Comparison of ENCODE assay signal across 9 cellular contexts in genomic region chr9:78028926-78029325, GRCh38. TPM values are rescaled to one million over a fixed set of nuclear protein-coding genes. Genes with fewer than 3 reads are reported as not detected.
DNase-seq lines count a peak whose midpoint lies in the region; ATAC-seq, FAIRE-seq and TF ChIP-seq lines count a peak whose summit lies in the region.
"Had no signal": no experiment of that assay in that cellular context is flagged by ENCODE, and none has a peak within 500 bp of the region (broad histone marks: within the 10 kb centered on the region; RNA-seq: fewer than 3 reads in every experiment).

No MANE protein-coding gene starts in this region.

- H3K9me3 ChIP-seq in K562 (replicated peaks; ENCODE audit: control insufficient read depth, insufficient read depth, low read depth, low read length) = no peaks in the 10 kb centered on the region
- H3K9me3 ChIP-seq in transverse colon = no peaks in the 10 kb centered on the region

- intact Hi-C loops in K562 (cut with micrococcal nuclease) (no loop called here), transverse colon (cut with DNase I; ENCODE audit: low total_unique reads) (no loop called here)

- H3K4me1 ChIP-seq in K562 (replicated peaks in 1 of 2; ENCODE audit: control insufficient read depth in 2 of 2, insufficient read depth in 2 of 2, low read length in 2 of 2) = peaks cover 10 to 15% of the 10 kb centered on the region in 2 experiments; a peak in 4 of 5 replicates
- peaks cover 9 to 73% (median 52%) of the 10 kb centered on the region in 4 donors for H3K4me1 ChIP-seq in transverse colon

- no peaks in the 10 kb centered on the region for H3K9me1 ChIP-seq in K562 (ENCODE audit: control insufficient read depth, insufficient read depth, low read length)

- TF ChIP-seq EP300 in K562 (IDR thresholded peaks at IDR 0.05; ENCODE audit: low read length) = no peak
- no peak for TF ChIP-seq EP300 in transverse colon (IDR thresholded peaks at IDR 0.05; ENCODE audit: low read depth)

- BruUV-seq in K562 (replicated peaks; lab: Mats Ljungman, UMichigan) = TSS peak; percentile 30

- in situ Hi-C loops in K562 (cut with MboI) (no loop called here), transverse colon (cut with MboI; ENCODE audit: low pct_ligation_motif_present in 1 of 4, low pct_unique_long_range_greater_than_20kb in 1 of 4, low sequenced_read_pairs in 3 of 4) (loop anchor here in 2 of 4 donors (25.0 kb wide), 2 partner anchors 367 to 592 kb away; no protein-coding TSS in a partner anchor)

- no peaks in the 10 kb centered on the region for H3K9me3 Mint-ChIP-seq in activated T-cell treated with anti-CD3 and anti-CD28 coated beads, Interleukin-2, amount 50 U/mL, for 72 hours

- FAIRE-seq in K562 (lab: Jason Lieb, UNC) = no peak

- ATAC-seq in activated T-cell treated with anti-CD3 and anti-CD28 coated beads, Interleukin-2, amount 50 U/mL, for 72 hours (replicated peaks in 1 of 2) = no peak
- ATAC-seq in K562 (0 out of 3 replicates have a peak, but pooled peaks have one; percentile 10), GM19324 (IDR thresholded peaks at IDR 0.05; ENCODE audit: low FRiP score, unreplicated experiment) (no peak)

- H3K27me3 ChIP-seq in K562 (ENCODE audit: control insufficient read depth in 2 of 2, insufficient read depth in 2 of 2, low read length in 2 of 2) = no peaks in the 10 kb centered on the region
- H3K27me3 ChIP-seq in transverse colon = no peaks in the 10 kb centered on the region

- H3K4me2 ChIP-seq in K562 (ENCODE audit: insufficient read depth, low read length) = peak overlapping the region; percentile 78

- no peaks in the 10 kb centered on the region for H4K20me1 ChIP-seq in K562 (replicated peaks; ENCODE audit: control insufficient read depth, insufficient read depth, low read length)

- CTCF ChIA-PET in K562 (lab: Yijun Ruan, JAX; ENCODE audit: low intra/inter-chr PET ratio) = no interaction called here

- peak overlapping the region; percentile 86 to 100 for H3K4me3 Mint-ChIP-seq in activated T-cell treated with anti-CD3 and anti-CD28 coated beads, Interleukin-2, amount 50 U/mL, for 72 hours

- WGBS in K562 (ENCODE audit: insufficient coverage, low coverage, missing lambda C conversion rate) = 17% methylated on average over 1 of the region's 1 CpG
- 45 to 64% methylated on average over 1 of the region's 1 CpG for WGBS in transverse colon (ENCODE audit: low coverage in 1 of 2), 2 donors

- H3K4me3 ChIP-seq in K562 = peak overlapping the region; percentile 86
- peak overlapping the region in 3 of 4 donors; percentile 64 to 92 (median 77) for H3K4me3 ChIP-seq in transverse colon

- H3K27me3 Mint-ChIP-seq in activated T-cell treated with anti-CD3 and anti-CD28 coated beads, Interleukin-2, amount 50 U/mL, for 72 hours (ENCODE audit: low read depth) = no peaks in the 10 kb centered on the region

- H2AFZ ChIP-seq in K562 (ENCODE audit: low read depth, low read length) = 0 out of 2 replicates have a peak overlapping the region, but pooled peaks have one; percentile 16

- H3K27ac ChIP-seq in K562 (ENCODE audit: extremely low read depth, low read depth, low read length) (peak overlapping the region; percentile 81), transverse colon (peak overlapping the region; percentile 92 to 98 (median 97))

- peak overlapping the region; percentile 98 for H3K27ac Mint-ChIP-seq in activated T-cell treated with anti-CD3 and anti-CD28 coated beads, Interleukin-2, amount 50 U/mL, for 72 hours

- peaks cover 78% of the 10 kb centered on the region for H3K79me2 ChIP-seq in K562 (ENCODE audit: control insufficient read depth, insufficient read depth, low read length)

- no peak for TF ChIP-seq RAD21 in K562 (CRISPR knock-in tag; conservative IDR thresholded peaks at IDR 0.05 in 1 of 2, IDR thresholded peaks at IDR 0.05 in 1 of 2)

- H3K36me3 ChIP-seq in K562 (ENCODE audit: control insufficient read depth, insufficient read depth, low read length) = peaks cover under 1% of the 10 kb centered on the region; the same call in 2 of the 3 replicates
- no peaks in the 10 kb centered on the region for H3K36me3 ChIP-seq in transverse colon

- H3K4me1 Mint-ChIP-seq in activated T-cell treated with anti-CD3 and anti-CD28 coated beads, Interleukin-2, amount 50 U/mL, for 72 hours (ENCODE audit: low read depth) = peaks cover 57% of the 10 kb centered on the region

- DNase-seq in activated T-cell treated with anti-CD3 and anti-CD28 coated beads, Interleukin-2, amount 50 U/mL, for 72 hours = no peak
- DNase-seq in activated T-cell treated with anti-CD3 and anti-CD28 coated beads, Interleukin-2, amount 50 U/mL, for 1 hour = no peak
- DNase-seq in K562 (ENCODE audit: extremely low read depth in 1 of 4, low spot score in 3 of 4) = no peak
- peak; percentile 55 for DNase-seq in medulla oblongata (ENCODE audit: extremely low spot score)
- DNase-seq in transverse colon = no peak
- DNase-seq in HuH-7.5 (ENCODE audit: low spot score) = no peak
- no peak for DNase-seq in ureter (ENCODE audit: low spot score)
- DNase-seq: DMS 273 treated with DMSO at 0.1 percent for 48 hours had no signal

- TF ChIP-seq POLR2A in K562 (conservative IDR thresholded peaks at IDR 0.05) (no peak), transverse colon (IDR thresholded peaks at IDR 0.05) (no peak)

- TF ChIP-seq CTCF in K562 (IDR thresholded peaks at IDR 0.05 in 2 of 3, conservative IDR thresholded peaks at IDR 0.05 in 1 of 3; ENCODE audit: insufficient read depth in 2 of 3, low read depth in 1 of 3, low read length in 3 of 3) (no peak), transverse colon (IDR thresholded peaks at IDR 0.05) (no peak)

- H3K36me3 Mint-ChIP-seq in activated T-cell treated with anti-CD3 and anti-CD28 coated beads, Interleukin-2, amount 50 U/mL, for 72 hours (ENCODE audit: insufficient read depth in 2 of 2) = peaks cover 4 to 7% of the 10 kb centered on the region in 2 donors

- H3K9ac ChIP-seq in K562 (ENCODE audit: insufficient read depth in 1 of 2, low read depth in 2 of 2, low read length in 2 of 2) = peak overlapping the region; percentile 15 to 66; a peak in 3 of 4 replicates

- POLR2A ChIA-PET in K562 (lab: Yijun Ruan, JAX) = no interaction called here

TF ChIP-seq in K562, 482 proteins besides CTCF, POLR2A, EP300 and RAD21 (continues in another document):
- no peak for TF ChIP-seq PML (IDR thresholded peaks at IDR 0.05; ENCODE audit: low read length)
- TF ChIP-seq PYGO2 (tag; IDR thresholded peaks at IDR 0.05) = no peak
- no peak for TF ChIP-seq CXXC5 (CRISPR knock-in tag; IDR thresholded peaks at IDR 0.05)
- TF ChIP-seq, protein P1, sequence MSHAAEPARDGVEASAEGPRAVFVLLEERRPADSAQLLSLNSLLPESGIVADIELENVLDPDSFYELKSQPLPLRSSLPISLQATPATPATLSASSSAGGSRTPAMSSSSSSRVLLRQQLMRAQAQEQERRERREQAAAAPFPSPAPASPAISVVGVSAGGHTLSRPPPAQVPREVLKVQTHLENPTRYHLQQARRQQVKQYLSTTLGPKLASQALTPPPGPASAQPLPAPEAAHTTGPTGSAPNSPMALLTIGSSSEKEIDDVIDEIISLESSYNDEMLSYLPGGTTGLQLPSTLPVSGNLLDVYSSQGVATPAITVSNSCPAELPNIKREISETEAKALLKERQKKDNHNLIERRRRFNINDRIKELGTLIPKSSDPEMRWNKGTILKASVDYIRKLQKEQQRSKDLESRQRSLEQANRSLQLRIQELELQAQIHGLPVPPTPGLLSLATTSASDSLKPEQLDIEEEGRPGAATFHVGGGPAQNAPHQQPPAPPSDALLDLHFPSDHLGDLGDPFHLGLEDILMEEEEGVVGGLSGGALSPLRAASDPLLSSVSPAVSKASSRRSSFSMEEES (CRISPR knock-in tag; IDR thresholded peaks at IDR 0.05) = no peak
- no peak for TF ChIP-seq YBX1 (IDR thresholded peaks at IDR 0.05)
- TF ChIP-seq U2AF1 (optimal IDR thresholded peaks at IDR 0.05; ENCODE audit: low read depth, low read length) = no peak
- no peak for TF ChIP-seq ZNF3 (CRISPR knock-in tag; IDR thresholded peaks at IDR 0.05)
- TF ChIP-seq ZNF507 (tag; conservative IDR thresholded peaks at IDR 0.05) = no peak
- no peak for TF ChIP-seq IRF9 (tag; IDR thresholded peaks at IDR 0.05)

RNA-seq across cellular contexts. Expression of gene GNAQ, which starts 2.7 kb away (rescaled TPM):
- 10 to 100 TPM; 22.3 to 22.7 TPM for total RNA-seq in activated T-cell treated with anti-CD3 and anti-CD28 coated beads, Interleukin-2, amount 50 U/mL, for 72 hours
- 28.6 and 79.4 TPM in 2 replicates for total RNA-seq in K562 (2011; cell fraction: chromatin; rRNA removed; ENCODE audit: low replicate concordance)
- total RNA-seq in K562 (2011; cell fraction: nucleolus; rRNA removed) = 5.3 and 7.6 TPM in 2 replicates
- 12.1 and 18.6 TPM in 2 replicates for total RNA-seq in K562 (2011; cell fraction: nucleoplasm; rRNA removed)
- total RNA-seq in K562 (2014; rRNA removed) (9.7 and 10.9 TPM in 2 replicates), K562 (2014; rRNA removed; fragmentation: Illumina TruSeq; extraction: Trizol) (17.5 and 20.7 TPM in 2 replicates), K562 (2015; rRNA removed; fragmentation: Illumina TruSeq; extraction: Trizol) (17.8 and 18.8 TPM in 2 replicates), K562 (2021) (23.7 and 27.9 TPM in 2 replicates), transverse colon (10 to 100 TPM; 36.3 to 54.9 (median 47.1) TPM), ureter (85.8 TPM)
- polyA plus RNA-seq in K562 (2011; rRNA removed) (19.4 and 25.6 TPM in 2 replicates), K562 (2014; fragmentation: Illumina TruSeq; extraction: Trizol) (21.3 and 22.2 TPM in 2 replicates), K562 (2014; fragmentation: Nextera tagmentation; extraction: Ambion mirVana) (1 to 10 TPM; 4.8 to 8.9 TPM), K562 (2014; rRNA removed) (10.4 and 11.0 TPM in 2 replicates)
- polyA plus RNA-seq in K562 (2011; cell fraction: cytosol; rRNA removed) = 6.6 and 11.7 TPM in 2 replicates
- 14.6 and 27.6 TPM in 2 replicates for polyA plus RNA-seq in K562 (2011; cell fraction: nucleus; rRNA removed)
- 9.4 and 13.0 TPM in 2 replicates for polyA plus RNA-seq in K562 (2012)
- 115 and 117 TPM in 2 replicates for polyA minus RNA-seq in K562 (2011; rRNA and poly(A)+ RNA removed)
- polyA minus RNA-seq in K562 (2011; cell fraction: cytosol; rRNA and poly(A)+ RNA removed) = 18.7 and 22.0 TPM in 2 replicates
- 10.4 and 13.6 TPM in 2 replicates for polyA minus RNA-seq in K562 (2011; cell fraction: nucleus; rRNA and poly(A)+ RNA removed)
